Comparison of ENCODE assay signal across 2 cellular contexts in the genomic region with DNA sequence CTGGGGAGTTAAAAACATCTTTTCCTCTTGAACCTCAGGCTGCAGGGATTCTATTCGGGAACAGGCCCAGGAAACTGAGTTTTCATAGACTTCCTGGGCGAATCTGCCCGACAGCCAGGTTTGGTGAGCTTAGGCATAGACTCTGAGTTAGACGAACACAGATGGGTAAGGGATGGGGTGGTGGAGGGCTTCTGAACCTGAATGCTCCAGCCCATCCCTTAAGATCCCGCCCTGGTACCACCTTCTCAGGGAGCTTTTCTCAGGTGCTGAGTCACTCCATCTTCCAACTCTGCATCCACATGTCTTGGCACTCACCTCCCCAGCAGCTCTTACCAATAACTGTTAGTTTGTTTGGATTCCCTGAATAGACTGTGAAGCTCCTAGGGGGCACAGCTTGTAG.
TF ChIP-seq lines count a peak whose summit lies in the region.

No MANE protein-coding gene starts in this region.

TF ChIP-seq in IMR-90, 13 proteins besides CTCF, POLR2A, EP300 and RAD21:
- TF ChIP-seq RCOR1 (IDR thresholded peaks at IDR 0.05; ENCODE audit: insufficient replicate concordance, low read length) (no peak), SMC3 (IDR thresholded peaks at IDR 0.05; ENCODE audit: low read depth, low read length) (no peak), FOS (IDR thresholded peaks at IDR 0.05; ENCODE audit: low read depth, low read length) (no peak), NFE2L2 (IDR thresholded peaks at IDR 0.05; ENCODE audit: low read depth, low read length) (peak; percentile 30; the same call in 1 of the 2 replicates)

TF ChIP-seq in SK-N-SH treated with all-trans-retinoic acid at 6 μM for 48 hours, 23 proteins besides CTCF, POLR2A, EP300 and RAD21:
- TF ChIP-seq GLIS3 (CRISPR knock-in tag; IDR thresholded peaks at IDR 0.05) (no peak), BACH2 (CRISPR knock-in tag; IDR thresholded peaks at IDR 0.05; ENCODE audit: borderline replicate concordance) (no peak), ISL1 (CRISPR knock-in tag; IDR thresholded peaks at IDR 0.05) (no peak), ZNF70 (CRISPR knock-in tag; IDR thresholded peaks at IDR 0.05) (no peak), ZNF8 (CRISPR knock-in tag; IDR thresholded peaks at IDR 0.05) (no peak), CSDC2 (CRISPR knock-in tag; IDR thresholded peaks at IDR 0.05) (no peak), ESRRG (CRISPR knock-in tag; IDR thresholded peaks at IDR 0.05) (no peak), ZFP3 (CRISPR knock-in tag; IDR thresholded peaks at IDR 0.05) (no peak), TCF4 (CRISPR knock-in tag; IDR thresholded peaks at IDR 0.05; ENCODE audit: borderline replicate concordance) (no peak), TOX (CRISPR knock-in tag; IDR thresholded peaks at IDR 0.05; ENCODE audit: borderline replicate concordance) (no peak)
- TF ChIP-seq, protein P1, sequence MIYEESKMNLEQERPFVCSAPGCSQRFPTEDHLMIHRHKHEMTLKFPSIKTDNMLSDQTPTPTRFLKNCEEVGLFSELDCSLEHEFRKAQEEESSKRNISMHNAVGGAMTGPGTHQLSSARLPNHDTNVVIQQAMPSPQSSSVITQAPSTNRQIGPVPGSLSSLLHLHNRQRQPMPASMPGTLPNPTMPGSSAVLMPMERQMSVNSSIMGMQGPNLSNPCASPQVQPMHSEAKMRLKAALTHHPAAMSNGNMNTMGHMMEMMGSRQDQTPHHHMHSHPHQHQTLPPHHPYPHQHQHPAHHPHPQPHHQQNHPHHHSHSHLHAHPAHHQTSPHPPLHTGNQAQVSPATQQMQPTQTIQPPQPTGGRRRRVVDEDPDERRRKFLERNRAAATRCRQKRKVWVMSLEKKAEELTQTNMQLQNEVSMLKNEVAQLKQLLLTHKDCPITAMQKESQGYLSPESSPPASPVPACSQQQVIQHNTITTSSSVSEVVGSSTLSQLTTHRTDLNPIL (CRISPR knock-in tag; IDR thresholded peaks at IDR 0.05; ENCODE audit: low read depth) = no peak
- TF ChIP-seq, protein P2, sequence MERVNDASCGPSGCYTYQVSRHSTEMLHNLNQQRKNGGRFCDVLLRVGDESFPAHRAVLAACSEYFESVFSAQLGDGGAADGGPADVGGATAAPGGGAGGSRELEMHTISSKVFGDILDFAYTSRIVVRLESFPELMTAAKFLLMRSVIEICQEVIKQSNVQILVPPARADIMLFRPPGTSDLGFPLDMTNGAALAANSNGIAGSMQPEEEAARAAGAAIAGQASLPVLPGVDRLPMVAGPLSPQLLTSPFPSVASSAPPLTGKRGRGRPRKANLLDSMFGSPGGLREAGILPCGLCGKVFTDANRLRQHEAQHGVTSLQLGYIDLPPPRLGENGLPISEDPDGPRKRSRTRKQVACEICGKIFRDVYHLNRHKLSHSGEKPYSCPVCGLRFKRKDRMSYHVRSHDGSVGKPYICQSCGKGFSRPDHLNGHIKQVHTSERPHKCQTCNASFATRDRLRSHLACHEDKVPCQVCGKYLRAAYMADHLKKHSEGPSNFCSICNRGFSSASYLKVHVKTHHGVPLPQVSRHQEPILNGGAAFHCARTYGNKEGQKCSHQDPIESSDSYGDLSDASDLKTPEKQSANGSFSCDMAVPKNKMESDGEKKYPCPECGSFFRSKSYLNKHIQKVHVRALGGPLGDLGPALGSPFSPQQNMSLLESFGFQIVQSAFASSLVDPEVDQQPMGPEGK (CRISPR knock-in tag; IDR thresholded peaks at IDR 0.05; ENCODE audit: borderline replicate concordance) = no peak
